Comparison of ENCODE assay signal across 2 cellular contexts in the genomic region with DNA sequence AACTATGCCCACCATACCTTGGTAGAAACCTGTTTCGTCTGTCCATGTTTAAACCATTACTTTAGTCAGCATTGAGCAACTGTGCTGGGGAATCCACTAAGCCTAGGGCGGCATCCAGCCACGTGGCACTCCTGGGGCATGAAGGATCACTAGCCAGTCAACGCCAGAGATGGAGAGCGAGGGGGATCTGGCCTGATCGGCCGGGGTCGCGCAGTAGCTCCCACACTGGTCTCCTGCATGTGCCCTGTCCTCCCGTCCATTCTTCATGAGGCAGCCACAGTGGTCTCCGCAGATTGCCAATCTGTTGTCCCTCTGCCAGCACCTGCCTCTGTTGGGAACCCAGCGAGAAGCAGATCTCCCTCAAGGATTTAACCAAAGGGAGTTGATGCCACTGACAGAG.
TF ChIP-seq lines count a peak whose summit lies in the region.

No MANE protein-coding gene starts in this region.

TF ChIP-seq in GM23338, 12 proteins besides CTCF, POLR2A, EP300 and RAD21 (continues in another document):
- TF ChIP-seq, protein P1, sequence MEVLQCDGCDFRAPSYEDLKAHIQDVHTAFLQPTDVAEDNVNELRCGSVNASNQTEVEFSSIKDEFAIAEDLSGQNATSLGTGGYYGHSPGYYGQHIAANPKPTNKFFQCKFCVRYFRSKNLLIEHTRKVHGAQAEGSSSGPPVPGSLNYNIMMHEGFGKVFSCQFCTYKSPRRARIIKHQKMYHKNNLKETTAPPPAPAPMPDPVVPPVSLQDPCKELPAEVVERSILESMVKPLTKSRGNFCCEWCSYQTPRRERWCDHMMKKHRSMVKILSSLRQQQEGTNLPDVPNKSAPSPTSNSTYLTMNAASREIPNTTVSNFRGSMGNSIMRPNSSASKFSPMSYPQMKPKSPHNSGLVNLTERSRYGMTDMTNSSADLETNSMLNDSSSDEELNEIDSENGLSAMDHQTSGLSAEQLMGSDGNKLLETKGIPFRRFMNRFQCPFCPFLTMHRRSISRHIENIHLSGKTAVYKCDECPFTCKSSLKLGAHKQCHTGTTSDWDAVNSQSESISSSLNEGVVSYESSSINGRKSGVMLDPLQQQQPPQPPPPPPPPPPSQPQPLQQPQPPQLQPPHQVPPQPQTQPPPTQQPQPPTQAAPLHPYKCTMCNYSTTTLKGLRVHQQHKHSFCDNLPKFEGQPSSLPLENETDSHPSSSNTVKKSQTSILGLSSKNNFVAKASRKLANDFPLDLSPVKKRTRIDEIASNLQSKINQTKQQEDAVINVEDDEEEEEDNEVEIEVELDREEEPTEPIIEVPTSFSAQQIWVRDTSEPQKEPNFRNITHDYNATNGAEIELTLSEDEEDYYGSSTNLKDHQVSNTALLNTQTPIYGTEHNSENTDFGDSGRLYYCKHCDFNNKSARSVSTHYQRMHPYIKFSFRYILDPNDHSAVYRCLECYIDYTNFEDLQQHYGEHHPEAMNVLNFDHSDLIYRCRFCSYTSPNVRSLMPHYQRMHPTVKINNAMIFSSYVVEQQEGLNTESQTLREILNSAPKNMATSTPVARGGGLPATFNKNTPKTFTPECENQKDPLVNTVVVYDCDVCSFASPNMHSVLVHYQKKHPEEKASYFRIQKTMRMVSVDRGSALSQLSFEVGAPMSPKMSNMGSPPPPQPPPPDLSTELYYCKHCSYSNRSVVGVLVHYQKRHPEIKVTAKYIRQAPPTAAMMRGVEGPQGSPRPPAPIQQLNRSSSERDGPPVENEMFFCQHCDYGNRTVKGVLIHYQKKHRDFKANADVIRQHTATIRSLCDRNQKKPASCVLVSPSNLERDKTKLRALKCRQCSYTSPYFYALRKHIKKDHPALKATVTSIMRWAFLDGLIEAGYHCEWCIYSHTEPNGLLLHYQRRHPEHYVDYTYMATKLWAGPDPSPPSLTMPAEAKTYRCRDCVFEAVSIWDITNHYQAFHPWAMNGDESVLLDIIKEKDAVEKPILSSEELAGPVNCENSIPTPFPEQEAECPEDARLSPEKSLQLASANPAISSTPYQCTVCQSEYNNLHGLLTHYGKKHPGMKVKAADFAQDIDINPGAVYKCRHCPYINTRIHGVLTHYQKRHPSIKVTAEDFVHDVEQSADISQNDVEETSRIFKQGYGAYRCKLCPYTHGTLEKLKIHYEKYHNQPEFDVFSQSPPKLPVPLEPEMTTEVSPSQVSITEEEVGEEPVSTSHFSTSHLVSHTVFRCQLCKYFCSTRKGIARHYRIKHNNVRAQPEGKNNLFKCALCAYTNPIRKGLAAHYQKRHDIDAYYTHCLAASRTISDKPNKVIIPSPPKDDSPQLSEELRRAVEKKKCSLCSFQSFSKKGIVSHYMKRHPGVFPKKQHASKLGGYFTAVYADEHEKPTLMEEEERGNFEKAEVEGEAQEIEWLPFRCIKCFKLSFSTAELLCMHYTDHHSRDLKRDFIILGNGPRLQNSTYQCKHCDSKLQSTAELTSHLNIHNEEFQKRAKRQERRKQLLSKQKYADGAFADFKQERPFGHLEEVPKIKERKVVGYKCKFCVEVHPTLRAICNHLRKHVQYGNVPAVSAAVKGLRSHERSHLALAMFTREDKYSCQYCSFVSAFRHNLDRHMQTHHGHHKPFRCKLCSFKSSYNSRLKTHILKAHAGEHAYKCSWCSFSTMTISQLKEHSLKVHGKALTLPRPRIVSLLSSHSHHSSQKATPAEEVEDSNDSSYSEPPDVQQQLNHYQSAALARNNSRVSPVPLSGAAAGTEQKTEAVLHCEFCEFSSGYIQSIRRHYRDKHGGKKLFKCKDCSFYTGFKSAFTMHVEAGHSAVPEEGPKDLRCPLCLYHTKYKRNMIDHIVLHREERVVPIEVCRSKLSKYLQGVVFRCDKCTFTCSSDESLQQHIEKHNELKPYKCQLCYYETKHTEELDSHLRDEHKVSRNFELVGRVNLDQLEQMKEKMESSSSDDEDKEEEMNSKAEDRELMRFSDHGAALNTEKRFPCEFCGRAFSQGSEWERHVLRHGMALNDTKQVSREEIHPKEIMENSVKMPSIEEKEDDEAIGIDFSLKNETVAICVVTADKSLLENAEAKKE (CRISPR knock-in tag; IDR thresholded peaks at IDR 0.05), result no peak
- TF ChIP-seq POLR2AphosphoS5 (IDR thresholded peaks at IDR 0.05; ENCODE audit: low read depth) (no peak), EZH2phosphoT487 (IDR thresholded peaks at IDR 0.05; ENCODE audit: unreplicated experiment) (no peak), ZNF114 (CRISPR knock-in tag; IDR thresholded peaks at IDR 0.05) (no peak), ZNF331 (CRISPR knock-in tag; IDR thresholded peaks at IDR 0.05; ENCODE audit: low read depth) (no peak), NANOG (IDR thresholded peaks at IDR 0.05; ENCODE audit: borderline replicate concordance) (no peak), STAT1 (IDR thresholded peaks at IDR 0.05; ENCODE audit: unreplicated experiment) (no peak), JUNB (IDR thresholded peaks at IDR 0.05; ENCODE audit: unreplicated experiment) (no peak), CREB1 (CRISPR knock-in tag; IDR thresholded peaks at IDR 0.05; ENCODE audit: low read depth) (no peak)
- TF ChIP-seq, protein P2, sequence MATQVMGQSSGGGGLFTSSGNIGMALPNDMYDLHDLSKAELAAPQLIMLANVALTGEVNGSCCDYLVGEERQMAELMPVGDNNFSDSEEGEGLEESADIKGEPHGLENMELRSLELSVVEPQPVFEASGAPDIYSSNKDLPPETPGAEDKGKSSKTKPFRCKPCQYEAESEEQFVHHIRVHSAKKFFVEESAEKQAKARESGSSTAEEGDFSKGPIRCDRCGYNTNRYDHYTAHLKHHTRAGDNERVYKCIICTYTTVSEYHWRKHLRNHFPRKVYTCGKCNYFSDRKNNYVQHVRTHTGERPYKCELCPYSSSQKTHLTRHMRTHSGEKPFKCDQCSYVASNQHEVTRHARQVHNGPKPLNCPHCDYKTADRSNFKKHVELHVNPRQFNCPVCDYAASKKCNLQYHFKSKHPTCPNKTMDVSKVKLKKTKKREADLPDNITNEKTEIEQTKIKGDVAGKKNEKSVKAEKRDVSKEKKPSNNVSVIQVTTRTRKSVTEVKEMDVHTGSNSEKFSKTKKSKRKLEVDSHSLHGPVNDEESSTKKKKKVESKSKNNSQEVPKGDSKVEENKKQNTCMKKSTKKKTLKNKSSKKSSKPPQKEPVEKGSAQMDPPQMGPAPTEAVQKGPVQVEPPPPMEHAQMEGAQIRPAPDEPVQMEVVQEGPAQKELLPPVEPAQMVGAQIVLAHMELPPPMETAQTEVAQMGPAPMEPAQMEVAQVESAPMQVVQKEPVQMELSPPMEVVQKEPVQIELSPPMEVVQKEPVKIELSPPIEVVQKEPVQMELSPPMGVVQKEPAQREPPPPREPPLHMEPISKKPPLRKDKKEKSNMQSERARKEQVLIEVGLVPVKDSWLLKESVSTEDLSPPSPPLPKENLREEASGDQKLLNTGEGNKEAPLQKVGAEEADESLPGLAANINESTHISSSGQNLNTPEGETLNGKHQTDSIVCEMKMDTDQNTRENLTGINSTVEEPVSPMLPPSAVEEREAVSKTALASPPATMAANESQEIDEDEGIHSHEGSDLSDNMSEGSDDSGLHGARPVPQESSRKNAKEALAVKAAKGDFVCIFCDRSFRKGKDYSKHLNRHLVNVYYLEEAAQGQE (IDR thresholded peaks at IDR 0.05; ENCODE audit: unreplicated experiment), result no peak

TF ChIP-seq in WTC11, 78 proteins besides CTCF, POLR2A, EP300 and RAD21 (continues in another document):
- TF ChIP-seq, protein P3, sequence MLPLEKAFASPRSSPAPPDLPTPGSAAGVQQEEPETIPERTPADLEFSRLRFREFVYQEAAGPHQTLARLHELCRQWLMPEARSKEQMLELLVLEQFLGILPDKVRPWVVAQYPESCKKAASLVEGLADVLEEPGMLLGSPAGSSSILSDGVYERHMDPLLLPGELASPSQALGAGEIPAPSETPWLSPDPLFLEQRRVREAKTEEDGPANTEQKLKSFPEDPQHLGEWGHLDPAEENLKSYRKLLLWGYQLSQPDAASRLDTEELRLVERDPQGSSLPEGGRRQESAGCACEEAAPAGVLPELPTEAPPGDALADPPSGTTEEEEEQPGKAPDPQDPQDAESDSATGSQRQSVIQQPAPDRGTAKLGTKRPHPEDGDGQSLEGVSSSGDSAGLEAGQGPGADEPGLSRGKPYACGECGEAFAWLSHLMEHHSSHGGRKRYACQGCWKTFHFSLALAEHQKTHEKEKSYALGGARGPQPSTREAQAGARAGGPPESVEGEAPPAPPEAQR (CRISPR knock-in tag; IDR thresholded peaks at IDR 0.05), result no peak
- TF ChIP-seq HMGA2 (CRISPR knock-in tag; IDR thresholded peaks at IDR 0.05) (no peak), NR3C1 (CRISPR knock-in tag; conservative IDR thresholded peaks at IDR 0.05; ENCODE audit: low read depth) (no peak), FOXP1 (CRISPR knock-in tag; IDR thresholded peaks at IDR 0.05; ENCODE audit: borderline replicate concordance) (no peak), SP1 (CRISPR knock-in tag; conservative IDR thresholded peaks at IDR 0.05) (no peak), MYBL2 (CRISPR knock-in tag; IDR thresholded peaks at IDR 0.05) (no peak), CREM (CRISPR knock-in tag; IDR thresholded peaks at IDR 0.05) (no peak), CREB1 (CRISPR knock-in tag; IDR thresholded peaks at IDR 0.05) (no peak), SMAD3 (CRISPR knock-in tag; IDR thresholded peaks at IDR 0.05; ENCODE audit: borderline replicate concordance) (no peak)
- TF ChIP-seq, protein P4, sequence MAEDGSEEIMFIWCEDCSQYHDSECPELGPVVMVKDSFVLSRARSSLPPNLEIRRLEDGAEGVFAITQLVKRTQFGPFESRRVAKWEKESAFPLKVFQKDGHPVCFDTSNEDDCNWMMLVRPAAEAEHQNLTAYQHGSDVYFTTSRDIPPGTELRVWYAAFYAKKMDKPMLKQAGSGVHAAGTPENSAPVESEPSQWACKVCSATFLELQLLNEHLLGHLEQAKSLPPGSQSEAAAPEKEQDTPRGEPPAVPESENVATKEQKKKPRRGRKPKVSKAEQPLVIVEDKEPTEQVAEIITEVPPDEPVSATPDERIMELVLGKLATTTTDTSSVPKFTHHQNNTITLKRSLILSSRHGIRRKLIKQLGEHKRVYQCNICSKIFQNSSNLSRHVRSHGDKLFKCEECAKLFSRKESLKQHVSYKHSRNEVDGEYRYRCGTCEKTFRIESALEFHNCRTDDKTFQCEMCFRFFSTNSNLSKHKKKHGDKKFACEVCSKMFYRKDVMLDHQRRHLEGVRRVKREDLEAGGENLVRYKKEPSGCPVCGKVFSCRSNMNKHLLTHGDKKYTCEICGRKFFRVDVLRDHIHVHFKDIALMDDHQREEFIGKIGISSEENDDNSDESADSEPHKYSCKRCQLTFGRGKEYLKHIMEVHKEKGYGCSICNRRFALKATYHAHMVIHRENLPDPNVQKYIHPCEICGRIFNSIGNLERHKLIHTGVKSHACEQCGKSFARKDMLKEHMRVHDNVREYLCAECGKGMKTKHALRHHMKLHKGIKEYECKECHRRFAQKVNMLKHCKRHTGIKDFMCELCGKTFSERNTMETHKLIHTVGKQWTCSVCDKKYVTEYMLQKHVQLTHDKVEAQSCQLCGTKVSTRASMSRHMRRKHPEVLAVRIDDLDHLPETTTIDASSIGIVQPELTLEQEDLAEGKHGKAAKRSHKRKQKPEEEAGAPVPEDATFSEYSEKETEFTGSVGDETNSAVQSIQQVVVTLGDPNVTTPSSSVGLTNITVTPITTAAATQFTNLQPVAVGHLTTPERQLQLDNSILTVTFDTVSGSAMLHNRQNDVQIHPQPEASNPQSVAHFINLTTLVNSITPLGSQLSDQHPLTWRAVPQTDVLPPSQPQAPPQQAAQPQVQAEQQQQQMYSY (CRISPR knock-in tag; IDR thresholded peaks at IDR 0.05), result no peak
- TF ChIP-seq, protein P5, sequence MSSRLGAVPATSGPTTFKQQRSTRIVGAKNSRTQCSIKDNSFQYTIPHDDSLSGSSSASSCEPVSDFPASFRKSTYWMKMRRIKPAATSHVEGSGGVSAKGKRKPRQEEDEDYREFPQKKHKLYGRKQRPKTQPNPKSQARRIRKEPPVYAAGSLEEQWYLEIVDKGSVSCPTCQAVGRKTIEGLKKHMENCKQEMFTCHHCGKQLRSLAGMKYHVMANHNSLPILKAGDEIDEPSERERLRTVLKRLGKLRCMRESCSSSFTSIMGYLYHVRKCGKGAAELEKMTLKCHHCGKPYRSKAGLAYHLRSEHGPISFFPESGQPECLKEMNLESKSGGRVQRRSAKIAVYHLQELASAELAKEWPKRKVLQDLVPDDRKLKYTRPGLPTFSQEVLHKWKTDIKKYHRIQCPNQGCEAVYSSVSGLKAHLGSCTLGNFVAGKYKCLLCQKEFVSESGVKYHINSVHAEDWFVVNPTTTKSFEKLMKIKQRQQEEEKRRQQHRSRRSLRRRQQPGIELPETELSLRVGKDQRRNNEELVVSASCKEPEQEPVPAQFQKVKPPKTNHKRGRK (CRISPR knock-in tag; IDR thresholded peaks at IDR 0.05; ENCODE audit: borderline replicate concordance), result no peak
- TF ChIP-seq, protein P6, sequence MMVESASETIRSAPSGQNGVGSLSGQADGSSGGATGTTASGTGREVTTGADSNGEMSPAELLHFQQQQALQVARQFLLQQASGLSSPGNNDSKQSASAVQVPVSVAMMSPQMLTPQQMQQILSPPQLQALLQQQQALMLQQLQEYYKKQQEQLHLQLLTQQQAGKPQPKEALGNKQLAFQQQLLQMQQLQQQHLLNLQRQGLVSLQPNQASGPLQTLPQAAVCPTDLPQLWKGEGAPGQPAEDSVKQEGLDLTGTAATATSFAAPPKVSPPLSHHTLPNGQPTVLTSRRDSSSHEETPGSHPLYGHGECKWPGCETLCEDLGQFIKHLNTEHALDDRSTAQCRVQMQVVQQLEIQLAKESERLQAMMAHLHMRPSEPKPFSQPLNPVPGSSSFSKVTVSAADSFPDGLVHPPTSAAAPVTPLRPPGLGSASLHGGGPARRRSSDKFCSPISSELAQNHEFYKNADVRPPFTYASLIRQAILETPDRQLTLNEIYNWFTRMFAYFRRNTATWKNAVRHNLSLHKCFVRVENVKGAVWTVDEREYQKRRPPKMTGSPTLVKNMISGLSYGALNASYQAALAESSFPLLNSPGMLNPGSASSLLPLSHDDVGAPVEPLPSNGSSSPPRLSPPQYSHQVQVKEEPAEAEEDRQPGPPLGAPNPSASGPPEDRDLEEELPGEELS (CRISPR knock-in tag; IDR thresholded peaks at IDR 0.05), result no peak
- TF ChIP-seq, protein P7, sequence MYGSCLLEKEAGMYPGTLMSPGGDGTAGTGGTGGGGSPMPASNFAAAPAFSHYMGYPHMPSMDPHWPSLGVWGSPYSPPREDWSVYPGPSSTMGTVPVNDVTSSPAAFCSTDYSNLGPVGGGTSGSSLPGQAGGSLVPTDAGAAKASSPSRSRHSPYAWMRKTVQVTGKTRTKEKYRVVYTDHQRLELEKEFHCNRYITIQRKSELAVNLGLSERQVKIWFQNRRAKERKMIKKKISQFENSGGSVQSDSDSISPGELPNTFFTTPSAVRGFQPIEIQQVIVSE (CRISPR knock-in tag; IDR thresholded peaks at IDR 0.05; ENCODE audit: borderline replicate concordance), result no peak
- TF ChIP-seq, protein P8, sequence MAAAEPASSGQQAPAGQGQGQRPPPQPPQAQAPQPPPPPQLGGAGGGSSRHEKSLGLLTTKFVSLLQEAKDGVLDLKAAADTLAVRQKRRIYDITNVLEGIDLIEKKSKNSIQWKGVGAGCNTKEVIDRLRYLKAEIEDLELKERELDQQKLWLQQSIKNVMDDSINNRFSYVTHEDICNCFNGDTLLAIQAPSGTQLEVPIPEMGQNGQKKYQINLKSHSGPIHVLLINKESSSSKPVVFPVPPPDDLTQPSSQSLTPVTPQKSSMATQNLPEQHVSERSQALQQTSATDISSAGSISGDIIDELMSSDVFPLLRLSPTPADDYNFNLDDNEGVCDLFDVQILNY (CRISPR knock-in tag; IDR thresholded peaks at IDR 0.05), result no peak
